Comparison of ENCODE assay signal across 8 cellular contexts in genomic region chr18:63320690-63321265, GRCh38. TPM values are rescaled to one million over a fixed set of nuclear protein-coding genes. Genes with fewer than 3 reads are reported as not detected.
DNase-seq lines count a peak whose midpoint lies in the region; ATAC-seq and TF ChIP-seq lines count a peak whose summit lies in the region.

No MANE protein-coding gene starts in this region.

- DNase-seq in NCI-H1092 treated with DMSO at 0.1 percent for 48 hours (lab: John Stamatoyannopoulos, UW), result peak; percentile 66
- no peak for DNase-seq in NCI-H1092 (lab: John Stamatoyannopoulos, UW)
- peak; percentile 50 to 70 for DNase-seq in HL-60 (ENCODE audit: low read depth in 1 of 2, low spot score in 1 of 2)
- peak; percentile 14 to 33 for DNase-seq in SJCRH30
- no peak for DNase-seq in astrocyte of the cerebellum (ENCODE audit: low read depth)
- DNase-seq in stimulated activated CD4-positive, alpha-beta T cell treated with anti-CD3 and anti-CD28 coated beads, Interleukin-12 subunit alpha, Interleukin-12 subunit beta, amount 100 ng/mL, for 4 hours, result peak; percentile 47

- H3K4me1 ChIP-seq in SJCRH30, result no peaks in the 10 kb centered on the region

- H3K27ac ChIP-seq in HL-60 (replicated peaks) (peak overlapping the region; percentile 96), SJCRH30 (no peak overlapping the region)

- in situ Hi-C loops in astrocyte of the cerebellum (cut with HindIII; ENCODE audit: low sequenced_read_pairs), result no loop called here

- no peak for ATAC-seq in GM21390 (IDR thresholded peaks at IDR 0.05; ENCODE audit: unreplicated experiment)

- H3K9me3 ChIP-seq in SJCRH30 (replicated peaks), result no peaks in the 10 kb centered on the region
- H3K9me3 ChIP-seq in iPS-18c (ENCODE audit: control insufficient read depth, insufficient read depth, low read length), result peaks cover 4% of the 10 kb centered on the region

- TF ChIP-seq CTCF in HL-60 (IDR thresholded peaks at IDR 0.05; ENCODE audit: insufficient read depth, low read length) (no peak), astrocyte of the cerebellum (IDR thresholded peaks at IDR 0.05; ENCODE audit: low read depth, low read length, missing control alignments) (no peak)

- no peaks in the 10 kb centered on the region for H3K36me3 ChIP-seq in SJCRH30

- H3K4me3 ChIP-seq in HL-60 (replicated peaks; ENCODE audit: insufficient read depth, low read length), result peak overlapping the region; percentile 58
- H3K4me3 ChIP-seq in SJCRH30, result peak overlapping the region; percentile 72
- peak overlapping the region; percentile 70 for H3K4me3 ChIP-seq in astrocyte of the cerebellum (ENCODE audit: low read depth, low read length)
- H3K4me3 ChIP-seq in iPS-18c (ENCODE audit: insufficient read depth, low read depth, low read length), result peak overlapping the region; percentile 52

- H3K27me3 ChIP-seq in HL-60 (ENCODE audit: insufficient read depth, poor library complexity, severe bottlenecking), result no peaks in the 10 kb centered on the region
- H3K27me3 ChIP-seq in SJCRH30, result no peaks in the 10 kb centered on the region

RNA-seq across cellular contexts. Expression of gene BCL2, which starts 1.2 kb away (rescaled TPM):
- total RNA-seq in SJCRH30 (2014; rRNA removed; shearing (Covaris generic)), result 6.0 and 6.8 TPM in 2 replicates

RNA-seq across cellular contexts. Expression of gene KDSR, which starts 46.2 kb away (rescaled TPM):
- 13.8 and 15.3 TPM in 2 replicates for total RNA-seq in SJCRH30 (2014; rRNA removed; shearing (Covaris generic))

Comparison
In these comparisons a context has a peak if more than half of its experiments do, and no peak if none do; other contexts are left out.
1. DNase-seq: peak in NCI-H1092 treated with DMSO at 0.1 percent for 48 hours (single experiment), HL-60 (2 of 2), SJCRH30 (2 of 2) and stimulated activated CD4-positive, alpha-beta T cell treated with anti-CD3 and anti-CD28 coated beads, Interleukin-12 subunit alpha, Interleukin-12 subunit beta, amount 100 ng/mL, for 4 hours (single experiment); none in NCI-H1092 (single experiment) and astrocyte of the cerebellum (single experiment).
2. Peak in every context shown above with its lines, with median percentiles within 50 percentile points of each other: H3K4me3 ChIP-seq.